In genomic region chr5:120684749-120685415, GRCh38 we compare ENCODE assay signal across 14 cellular contexts.
DNase-seq lines count a peak whose midpoint lies in the region; ATAC-seq and TF ChIP-seq lines count a peak whose summit lies in the region.
"Had no signal": no experiment of that assay in that cellular context is flagged by ENCODE, and none has a peak within 500 bp of the region (broad histone marks: within the 10 kb centered on the region; RNA-seq: fewer than 3 reads in every experiment).

No MANE protein-coding gene starts in this region.

- no peaks in the 10 kb centered on the region for H3K36me3 ChIP-seq in Loucy (ENCODE audit: insufficient read depth, low read length)
- H3K36me3 ChIP-seq: transverse colon had no signal

- H2AFZ ChIP-seq in Loucy (ENCODE audit: low read length): peak overlapping the region; percentile 66

- H3K27me3 Mint-ChIP-seq in stimulated activated naive B cell treated with anti-CD40 and anti-IgM and Interleukin-4, amounts not matched to agents 10 μg/mL and 1 μg/mL and 100 μg/mL, for 72 hours: no peaks in the 10 kb centered on the region

- no peaks in the 10 kb centered on the region for H3K4me1 ChIP-seq in Loucy (ENCODE audit: insufficient read depth, low read length, poor library complexity, severe bottlenecking)
- H3K4me1 ChIP-seq: transverse colon had no signal

- H4K20me1 ChIP-seq in Loucy (ENCODE audit: insufficient read depth, low read length, poor library complexity, severe bottlenecking): no peaks in the 10 kb centered on the region

- no peaks in the 10 kb centered on the region for H3K9me3 ChIP-seq in Loucy (ENCODE audit: insufficient read depth, low read depth, low read length)
- H3K9me3 ChIP-seq: transverse colon had no signal

- H3K9me2 ChIP-seq in Loucy (replicated peaks; ENCODE audit: low read depth, low read length): no peaks in the 10 kb centered on the region

- TF ChIP-seq CTCF in Loucy (conservative IDR thresholded peaks at IDR 0.05; ENCODE audit: low read length) (peak; percentile 47), choroid plexus epithelial cell (conservative IDR thresholded peaks at IDR 0.05; ENCODE audit: low read depth, low read length) (peak; percentile 66)

- no peak overlapping the region for H3K27ac Mint-ChIP-seq in stimulated activated naive B cell treated with anti-CD40 and anti-IgM and Interleukin-4, amounts not matched to agents 10 μg/mL and 1 μg/mL and 100 μg/mL, for 72 hours
- H3K27ac Mint-ChIP-seq: CD14-positive monocyte, mesothelial cell of epicardium had no signal

- DNase-seq in left ventricle myocardium superior (no peak), Right ventricle myocardium superior (no peak), choroid plexus epithelial cell (ENCODE audit: low read depth) (peak; percentile 47), GM19238 (ENCODE audit: insufficient read length, low spot score) (no peak), ecto neural progenitor cell (ENCODE audit: low spot score) (no peak), AG08396 (ENCODE audit: low spot score) (no peak)
- DNase-seq in stimulated activated naive B cell treated with anti-CD40 and anti-IgM and Interleukin-4, amounts not matched to agents 10 μg/mL and 1 μg/mL and 100 μg/mL, for 72 hours: no peak
- DNase-seq: erythroblast; NCI-H2171; stimulated activated CD4-positive, alpha-beta T cell treated with anti-CD3 and anti-CD28 coated beads, Interleukin-2, amount 100 ng/mL, for 24 hours; transverse colon had no signal

- no peak overlapping the region for H3K9ac ChIP-seq in Loucy (ENCODE audit: low read depth, low read length, poor library complexity, severe bottlenecking)

- H3K4me2 ChIP-seq in Loucy (ENCODE audit: low read depth, low read length, poor library complexity, severe bottlenecking): no peak overlapping the region

- H3K9me3 Mint-ChIP-seq in stimulated activated naive B cell treated with anti-CD40 and anti-IgM and Interleukin-4, amounts not matched to agents 10 μg/mL and 1 μg/mL and 100 μg/mL, for 72 hours: peaks cover 0 to 2% of the 10 kb centered on the region in 2 donors
- H3K9me3 Mint-ChIP-seq: CD14-positive monocyte, mesothelial cell of epicardium had no signal

- H3K27me3 ChIP-seq in Loucy (ENCODE audit: insufficient read depth, low read length, poor library complexity, severe bottlenecking): no peaks in the 10 kb centered on the region
- H3K27me3 ChIP-seq: transverse colon had no signal

- H3F3A ChIP-seq in Loucy (ENCODE audit: low read depth): no peaks in the 10 kb centered on the region

- no peak overlapping the region for H3K4me3 ChIP-seq in Loucy (ENCODE audit: low read length, poor library complexity, severe bottlenecking)
- H3K4me3 ChIP-seq in choroid plexus epithelial cell (ENCODE audit: low read depth, low read length): no peak overlapping the region
- H3K4me3 ChIP-seq: transverse colon had no signal

- no peaks in the 10 kb centered on the region for H3K4me1 Mint-ChIP-seq in stimulated activated naive B cell treated with anti-CD40 and anti-IgM and Interleukin-4, amounts not matched to agents 10 μg/mL and 1 μg/mL and 100 μg/mL, for 72 hours
- H3K4me1 Mint-ChIP-seq: CD14-positive monocyte had no signal

- intact Hi-C loops in left ventricle myocardium superior (cut with micrococcal nuclease) (no loop called here), Right ventricle myocardium superior (cut with DNase I) (no loop called here)

- ATAC-seq in left ventricle myocardium superior (peak; percentile 17), Right ventricle myocardium superior (ENCODE audit: poor library complexity) (no peak)
- ATAC-seq in stimulated activated naive B cell treated with anti-CD40 and anti-IgM and Interleukin-4, amounts not matched to agents 10 μg/mL and 1 μg/mL and 100 μg/mL, for 72 hours (replicated peaks): peak; percentile 52

- H3K4me3 Mint-ChIP-seq in stimulated activated naive B cell treated with anti-CD40 and anti-IgM and Interleukin-4, amounts not matched to agents 10 μg/mL and 1 μg/mL and 100 μg/mL, for 72 hours: no peak overlapping the region
- H3K4me3 Mint-ChIP-seq: CD14-positive monocyte, mesothelial cell of epicardium had no signal

- H3K79me2 ChIP-seq in Loucy (ENCODE audit: insufficient read depth, low read length): no peaks in the 10 kb centered on the region

- no peaks in the 10 kb centered on the region for H3K36me3 Mint-ChIP-seq in stimulated activated naive B cell treated with anti-CD40 and anti-IgM and Interleukin-4, amounts not matched to agents 10 μg/mL and 1 μg/mL and 100 μg/mL, for 72 hours
- H3K36me3 Mint-ChIP-seq: CD14-positive monocyte, mesothelial cell of epicardium had no signal
